In the genomic region with DNA sequence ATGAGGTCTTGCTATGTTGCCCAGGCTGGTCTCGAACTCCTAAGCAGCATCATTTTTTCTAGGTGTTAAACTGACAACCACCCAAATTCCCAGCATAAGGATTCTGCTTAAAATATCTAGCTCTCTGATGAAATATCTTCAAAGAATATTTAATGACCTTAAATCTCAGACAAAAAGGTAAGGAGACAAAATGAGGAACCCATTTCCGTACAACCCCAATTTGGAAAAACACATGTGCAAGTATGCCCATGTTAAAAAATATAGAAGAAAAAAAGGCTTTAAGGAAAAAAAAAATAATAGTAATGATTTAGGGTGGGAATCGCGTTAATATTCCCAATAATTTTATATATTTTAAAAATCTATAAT, we compare ENCODE assay signal across 10 cellular contexts. TPM values are rescaled to one million over a fixed set of nuclear protein-coding genes. Genes with fewer than 3 reads are reported as not detected.
DNase-seq lines count a peak whose midpoint lies in the region; ATAC-seq and TF ChIP-seq lines count a peak whose summit lies in the region.
"Had no signal": no experiment of that assay in that cellular context is flagged by ENCODE, and none has a peak within 500 bp of the region (broad histone marks: within the 10 kb centered on the region; RNA-seq: fewer than 3 reads in every experiment).

No MANE protein-coding gene starts in this region.

- H3K4me2 ChIP-seq in mammary epithelial cell (ENCODE audit: insufficient read depth, low read depth, low read length) = peak overlapping the region; percentile 71

- H3K27ac ChIP-seq in CD8-positive, alpha-beta T cell (ENCODE audit: low read depth, low read length) = peak overlapping the region; percentile 89
- H3K27ac ChIP-seq in mammary epithelial cell (ENCODE audit: insufficient read depth, low read depth, low read length) = no peak overlapping the region

- WGBS in mammary epithelial cell (ENCODE audit: low coverage, missing lambda C conversion rate) = 22% methylated on average over 4 of the region's 4 CpGs

- H3K9me3 Mint-ChIP-seq in CD8-positive, alpha-beta T cell = no peaks in the 10 kb centered on the region
- no peaks in the 10 kb centered on the region for H3K9me3 Mint-ChIP-seq in natural killer cell treated with Interleukin-12 subunit alpha and Interleukin-12 subunit beta and Interleukin-15 and Interleukin-18, amount 100 ng/mL, for 72 hours

- peaks cover 36% of the 10 kb centered on the region for H3K79me2 ChIP-seq in mammary epithelial cell (ENCODE audit: insufficient read depth, low read length)

- in situ Hi-C loops in mammary epithelial cell (cut with MboI; ENCODE audit: low sequenced_read_pairs in 2 of 2) = no loop called here

- peaks cover 3% of the 10 kb centered on the region for H3K27me3 Mint-ChIP-seq in CD8-positive, alpha-beta T cell (ENCODE audit: low read depth)
- H3K27me3 Mint-ChIP-seq in natural killer cell treated with Interleukin-12 subunit alpha and Interleukin-12 subunit beta and Interleukin-15 and Interleukin-18, amount 100 ng/mL, for 72 hours = no peaks in the 10 kb centered on the region

- CTCF ChIA-PET in CD8-positive, alpha-beta T cell (lab: Charles Lee) = no interaction called here
- CTCF ChIA-PET in mammary epithelial cell (lab: Charles Lee; ENCODE audit: low non-redundant PET) = no interaction called here

- H3K36me3 ChIP-seq in CD8-positive, alpha-beta T cell (ENCODE audit: insufficient read depth, low read length) = no peaks in the 10 kb centered on the region
- H3K36me3 ChIP-seq in mammary epithelial cell (ENCODE audit: insufficient read depth, low read length) = no peaks in the 10 kb centered on the region

- peak overlapping the region; percentile 86 for H3K4me3 Mint-ChIP-seq in CD8-positive, alpha-beta T cell
- H3K4me3 Mint-ChIP-seq in natural killer cell treated with Interleukin-12 subunit alpha and Interleukin-12 subunit beta and Interleukin-15 and Interleukin-18, amount 100 ng/mL, for 72 hours = peak overlapping the region; percentile 93

- H3K9ac ChIP-seq in mammary epithelial cell (ENCODE audit: insufficient read depth, low read length) = no peak overlapping the region

- peaks cover 40% of the 10 kb centered on the region for H3K36me3 Mint-ChIP-seq in CD8-positive, alpha-beta T cell
- peaks cover 26% of the 10 kb centered on the region for H3K36me3 Mint-ChIP-seq in natural killer cell treated with Interleukin-12 subunit alpha and Interleukin-12 subunit beta and Interleukin-15 and Interleukin-18, amount 100 ng/mL, for 72 hours

- H2AFZ ChIP-seq in mammary epithelial cell (ENCODE audit: low read depth, low read length) = no peak overlapping the region

- H3K27ac Mint-ChIP-seq in CD8-positive, alpha-beta T cell = peak overlapping the region; percentile 49
- peak overlapping the region; percentile 98 to 99 for H3K27ac Mint-ChIP-seq in natural killer cell treated with Interleukin-12 subunit alpha and Interleukin-12 subunit beta and Interleukin-15 and Interleukin-18, amount 100 ng/mL, for 72 hours

- ATAC-seq in CD8-positive, alpha-beta T cell = no peak
- ATAC-seq in natural killer cell treated with Interleukin-12 subunit alpha and Interleukin-12 subunit beta and Interleukin-15 and Interleukin-18, amount 100 ng/mL, for 72 hours = no peak
- no peak for ATAC-seq in GM21825 (IDR thresholded peaks at IDR 0.05; ENCODE audit: unreplicated experiment)
- ATAC-seq in HG03045 (IDR thresholded peaks at IDR 0.05; ENCODE audit: unreplicated experiment) = no peak
- no peak for ATAC-seq in HG03442 (IDR thresholded peaks at IDR 0.05; ENCODE audit: unreplicated experiment)

- POLR2A ChIA-PET in CD8-positive, alpha-beta T cell (lab: Charles Lee) = no interaction called here

- H3K4me1 ChIP-seq in CD8-positive, alpha-beta T cell (ENCODE audit: insufficient read depth, low read length) = peaks cover 30% of the 10 kb centered on the region
- peaks cover 15% of the 10 kb centered on the region for H3K4me1 ChIP-seq in mammary epithelial cell (ENCODE audit: insufficient read depth, low read length)

- dilution Hi-C loops in mammary epithelial cell (cut with HindIII; ENCODE audit: low sequenced_read_pairs) = no loop called here

- TF ChIP-seq CTCF in CD8-positive, alpha-beta T cell (IDR thresholded peaks at IDR 0.05) = no peak
- TF ChIP-seq CTCF in mammary epithelial cell (conservative IDR thresholded peaks at IDR 0.05 in 1 of 2, IDR thresholded peaks at IDR 0.05 in 1 of 2; ENCODE audit: extremely low read depth in 1 of 2, insufficient read depth in 1 of 2, low read depth in 1 of 2, low read length in 2 of 2) = no peak

- H3K4me1 Mint-ChIP-seq in CD8-positive, alpha-beta T cell (ENCODE audit: low read depth) = peaks cover 49% of the 10 kb centered on the region
- peaks cover 35 to 40% of the 10 kb centered on the region in 2 donors for H3K4me1 Mint-ChIP-seq in natural killer cell treated with Interleukin-12 subunit alpha and Interleukin-12 subunit beta and Interleukin-15 and Interleukin-18, amount 100 ng/mL, for 72 hours (ENCODE audit: low read depth in 2 of 2)

- H3K27me3 ChIP-seq in CD8-positive, alpha-beta T cell (ENCODE audit: insufficient read depth, low read length) = no peaks in the 10 kb centered on the region
- H3K27me3 ChIP-seq in mammary epithelial cell (ENCODE audit: insufficient read depth, low read length) = no peaks in the 10 kb centered on the region

- H3K9me3 ChIP-seq in CD8-positive, alpha-beta T cell (ENCODE audit: low read length) = no peaks in the 10 kb centered on the region
- no peaks in the 10 kb centered on the region for H3K9me3 ChIP-seq in mammary epithelial cell (replicated peaks; ENCODE audit: insufficient read depth, low read length)

- intact Hi-C loops in CD8-positive, alpha-beta T cell (cut with DNase I, micrococcal nuclease) = loop anchor here (1.0 to 10.0 kb wide), 5 partner anchors 11 to 1353 kb away; a partner anchor contains a TSS
- intact Hi-C loops in mammary epithelial cell (cut with micrococcal nuclease) = loop anchor here (1.0 to 2.0 kb wide), 2 partner anchors 11 to 19 kb away; no protein-coding TSS in a partner anchor

- H3K4me3 ChIP-seq in CD8-positive, alpha-beta T cell (ENCODE audit: low read depth, low read length) = no peak overlapping the region
- peak overlapping the region; percentile 46 to 64 (median 60) for H3K4me3 ChIP-seq in mammary epithelial cell (replicated peaks in 1 of 3; ENCODE audit: insufficient read depth in 1 of 3, low read depth in 2 of 3, low read length in 3 of 3)

- no peaks in the 10 kb centered on the region for H4K20me1 ChIP-seq in mammary epithelial cell (ENCODE audit: insufficient read depth, low read length)

- BruUV-seq in mammary epithelial cell (replicated peaks; lab: Mats Ljungman, UMichigan) = no TSS peak

- no peak for DNase-seq in CD8-positive, alpha-beta T cell
- DNase-seq in Kasumi-1 (lab: John Stamatoyannopoulos, UW) (peak; percentile 26 to 45), mammary epithelial cell (no peak), NCI-H524 treated with DMSO at 0.1 percent for 48 hours (lab: John Stamatoyannopoulos, UW) (no peak)
- DNase-seq in natural killer cell treated with Interleukin-12 subunit alpha and Interleukin-12 subunit beta and Interleukin-15 and Interleukin-18, amount 100 ng/mL, for 72 hours (ENCODE audit: low spot score) = no peak
- DNase-seq: central memory CD4-positive, alpha-beta T cell; NCI-H1436 treated with DMSO at 0.1 percent for 48 hours had no signal

RNA-seq across cellular contexts. Expression of a gene that starts 1.4 kb away (rescaled TPM):
- 10 to 100 TPM; 54.4 to 56.7 TPM for total RNA-seq in CD8-positive, alpha-beta T cell
- 10 to 100 TPM; 27.8 to 39.3 TPM for total RNA-seq in mammary epithelial cell
- 11.5 TPM for polyA plus RNA-seq in mammary epithelial cell
- 50.4 TPM for polyA minus RNA-seq in mammary epithelial cell
- total RNA-seq in natural killer cell treated with Interleukin-12 subunit alpha and Interleukin-12 subunit beta and Interleukin-15 and Interleukin-18, amount 100 ng/mL, for 72 hours = 10 to 100 TPM; 73.4 to 75.8 TPM

Comparison
In these comparisons a context has a peak if more than half of its experiments do, and no peak if none do; other contexts are left out.
1. DNase-seq: peak in Kasumi-1 (2 of 2); none in CD8-positive, alpha-beta T cell (0 of 7), mammary epithelial cell (single experiment), natural killer cell treated with Interleukin-12 subunit alpha and Interleukin-12 subunit beta and Interleukin-15 and Interleukin-18, amount 100 ng/mL, for 72 hours (single experiment) and NCI-H524 treated with DMSO at 0.1 percent for 48 hours (single experiment).